10 cellular contexts compared by ENCODE assay signal in genomic region chr20:14829897-14830296, GRCh38.
A peak's percentile ranks its signal among the peaks of the same experiment; 100 is the strongest.
DNase-seq lines count a peak whose midpoint lies in the region; ATAC-seq lines count a peak whose summit lies in the region.
"Had no signal": no experiment of that assay in that cellular context is flagged by ENCODE, and none has a peak within 500 bp of the region (broad histone marks: within the 10 kb centered on the region; RNA-seq: fewer than 3 reads in every experiment).

No MANE protein-coding gene starts in this region.

- ATAC-seq in GM18868 (IDR thresholded peaks at IDR 0.05; ENCODE audit: unreplicated experiment) (peak; percentile 39), GM21737 (IDR thresholded peaks at IDR 0.05; ENCODE audit: unreplicated experiment) (peak; percentile 55), HG03442 (IDR thresholded peaks at IDR 0.05; ENCODE audit: unreplicated experiment) (peak; percentile 45)

- peak; percentile 80 for DNase-seq in NCI-H748 (lab: John Stamatoyannopoulos, UW; ENCODE audit: unreplicated experiment)
- no peak for DNase-seq in T-helper 2 cell
- no peak for DNase-seq in T-helper 1 cell
- no peak for DNase-seq in GM19240 (ENCODE audit: insufficient read length, low spot score)
- DNase-seq in T-helper 9 cell, result no peak
- DNase-seq: CD4-positive, alpha-beta memory T cell; mesenchymal stem cell had no signal
